ENCODE assay signal across 2 cellular contexts in the genomic region with DNA sequence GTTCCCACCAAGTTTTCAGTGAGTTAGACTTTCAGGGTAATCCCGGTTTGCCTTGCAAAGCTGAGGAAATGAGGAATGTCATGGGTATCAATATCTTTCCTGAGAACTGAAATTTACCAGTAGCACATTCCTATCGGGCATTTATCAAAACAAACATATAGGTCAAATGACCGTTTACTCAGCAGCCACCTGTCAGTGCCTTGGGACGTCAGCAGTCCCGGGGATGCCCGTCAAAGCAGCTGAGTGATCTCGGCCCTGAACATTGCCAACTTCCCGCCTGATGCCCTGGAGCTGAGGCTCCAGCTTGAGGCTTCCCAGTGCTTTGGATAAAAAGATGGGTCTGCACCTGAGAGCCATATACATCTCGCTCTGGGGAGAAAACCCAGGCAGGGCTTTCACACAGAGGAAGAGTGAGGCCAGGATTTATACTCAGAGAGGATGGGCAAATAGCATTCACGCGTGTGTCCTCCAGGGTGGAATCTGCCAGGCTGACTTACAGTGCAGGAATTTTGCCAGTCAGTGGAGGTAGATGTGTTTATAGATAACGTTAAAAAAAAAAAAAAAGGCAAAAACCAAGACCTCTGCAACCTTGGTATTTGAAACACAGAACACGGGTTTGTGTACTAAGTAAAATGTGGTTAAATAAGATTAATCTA.
TF ChIP-seq lines count a peak whose summit lies in the region.

No MANE protein-coding gene starts in this region.

TF ChIP-seq in A549, 52 proteins besides CTCF, POLR2A, EP300 and RAD21 (continued from another document):
- TF ChIP-seq JUN (IDR thresholded peaks at IDR 0.05), result peak in 1 of 2 experiments; percentile 36; a peak in 1 of 5 replicates

TF ChIP-seq in SK-N-SH, 30 proteins besides CTCF, POLR2A, EP300 and RAD21 (continued from another document):
- TF ChIP-seq, protein P1, sequence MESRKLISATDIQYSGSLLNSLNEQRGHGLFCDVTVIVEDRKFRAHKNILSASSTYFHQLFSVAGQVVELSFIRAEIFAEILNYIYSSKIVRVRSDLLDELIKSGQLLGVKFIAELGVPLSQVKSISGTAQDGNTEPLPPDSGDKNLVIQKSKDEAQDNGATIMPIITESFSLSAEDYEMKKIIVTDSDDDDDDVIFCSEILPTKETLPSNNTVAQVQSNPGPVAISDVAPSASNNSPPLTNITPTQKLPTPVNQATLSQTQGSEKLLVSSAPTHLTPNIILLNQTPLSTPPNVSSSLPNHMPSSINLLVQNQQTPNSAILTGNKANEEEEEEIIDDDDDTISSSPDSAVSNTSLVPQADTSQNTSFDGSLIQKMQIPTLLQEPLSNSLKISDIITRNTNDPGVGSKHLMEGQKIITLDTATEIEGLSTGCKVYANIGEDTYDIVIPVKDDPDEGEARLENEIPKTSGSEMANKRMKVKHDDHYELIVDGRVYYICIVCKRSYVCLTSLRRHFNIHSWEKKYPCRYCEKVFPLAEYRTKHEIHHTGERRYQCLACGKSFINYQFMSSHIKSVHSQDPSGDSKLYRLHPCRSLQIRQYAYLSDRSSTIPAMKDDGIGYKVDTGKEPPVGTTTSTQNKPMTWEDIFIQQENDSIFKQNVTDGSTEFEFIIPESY (IDR thresholded peaks at IDR 0.05; ENCODE audit: borderline replicate concordance, low read depth), result no peak
- TF ChIP-seq GATA2 (CRISPR knock-in tag; IDR thresholded peaks at IDR 0.05), result no peak
- no peak for TF ChIP-seq MEF2A (IDR thresholded peaks at IDR 0.05; ENCODE audit: borderline replicate concordance, low read depth)
- no peak for TF ChIP-seq FOXJ3 (CRISPR knock-in tag; IDR thresholded peaks at IDR 0.05)
- no peak for TF ChIP-seq EZH2phosphoT487 (IDR thresholded peaks at IDR 0.05; ENCODE audit: borderline replicate concordance, low read depth)
- TF ChIP-seq, protein P2, sequence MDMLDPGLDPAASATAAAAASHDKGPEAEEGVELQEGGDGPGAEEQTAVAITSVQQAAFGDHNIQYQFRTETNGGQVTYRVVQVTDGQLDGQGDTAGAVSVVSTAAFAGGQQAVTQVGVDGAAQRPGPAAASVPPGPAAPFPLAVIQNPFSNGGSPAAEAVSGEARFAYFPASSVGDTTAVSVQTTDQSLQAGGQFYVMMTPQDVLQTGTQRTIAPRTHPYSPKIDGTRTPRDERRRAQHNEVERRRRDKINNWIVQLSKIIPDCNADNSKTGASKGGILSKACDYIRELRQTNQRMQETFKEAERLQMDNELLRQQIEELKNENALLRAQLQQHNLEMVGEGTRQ (IDR thresholded peaks at IDR 0.05; ENCODE audit: borderline replicate concordance, low read depth, low read length), result no peak
- no peak for TF ChIP-seq FOSL2 (IDR thresholded peaks at IDR 0.05; ENCODE audit: borderline replicate concordance, low read depth)
- TF ChIP-seq, protein P3, sequence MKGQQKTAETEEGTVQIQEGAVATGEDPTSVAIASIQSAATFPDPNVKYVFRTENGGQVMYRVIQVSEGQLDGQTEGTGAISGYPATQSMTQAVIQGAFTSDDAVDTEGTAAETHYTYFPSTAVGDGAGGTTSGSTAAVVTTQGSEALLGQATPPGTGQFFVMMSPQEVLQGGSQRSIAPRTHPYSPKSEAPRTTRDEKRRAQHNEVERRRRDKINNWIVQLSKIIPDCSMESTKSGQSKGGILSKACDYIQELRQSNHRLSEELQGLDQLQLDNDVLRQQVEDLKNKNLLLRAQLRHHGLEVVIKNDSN (IDR thresholded peaks at IDR 0.05; ENCODE audit: borderline replicate concordance, low read depth), result no peak
- TF ChIP-seq RCOR1 (IDR thresholded peaks at IDR 0.05; ENCODE audit: low read length), result no peak
- no peak for TF ChIP-seq RXRA (IDR thresholded peaks at IDR 0.05; ENCODE audit: borderline replicate concordance, low read depth)
- TF ChIP-seq GABPA (IDR thresholded peaks at IDR 0.05; ENCODE audit: low read depth), result no peak
- no peak for TF ChIP-seq NFIC (IDR thresholded peaks at IDR 0.05; ENCODE audit: borderline replicate concordance)
- TF ChIP-seq, protein P4, sequence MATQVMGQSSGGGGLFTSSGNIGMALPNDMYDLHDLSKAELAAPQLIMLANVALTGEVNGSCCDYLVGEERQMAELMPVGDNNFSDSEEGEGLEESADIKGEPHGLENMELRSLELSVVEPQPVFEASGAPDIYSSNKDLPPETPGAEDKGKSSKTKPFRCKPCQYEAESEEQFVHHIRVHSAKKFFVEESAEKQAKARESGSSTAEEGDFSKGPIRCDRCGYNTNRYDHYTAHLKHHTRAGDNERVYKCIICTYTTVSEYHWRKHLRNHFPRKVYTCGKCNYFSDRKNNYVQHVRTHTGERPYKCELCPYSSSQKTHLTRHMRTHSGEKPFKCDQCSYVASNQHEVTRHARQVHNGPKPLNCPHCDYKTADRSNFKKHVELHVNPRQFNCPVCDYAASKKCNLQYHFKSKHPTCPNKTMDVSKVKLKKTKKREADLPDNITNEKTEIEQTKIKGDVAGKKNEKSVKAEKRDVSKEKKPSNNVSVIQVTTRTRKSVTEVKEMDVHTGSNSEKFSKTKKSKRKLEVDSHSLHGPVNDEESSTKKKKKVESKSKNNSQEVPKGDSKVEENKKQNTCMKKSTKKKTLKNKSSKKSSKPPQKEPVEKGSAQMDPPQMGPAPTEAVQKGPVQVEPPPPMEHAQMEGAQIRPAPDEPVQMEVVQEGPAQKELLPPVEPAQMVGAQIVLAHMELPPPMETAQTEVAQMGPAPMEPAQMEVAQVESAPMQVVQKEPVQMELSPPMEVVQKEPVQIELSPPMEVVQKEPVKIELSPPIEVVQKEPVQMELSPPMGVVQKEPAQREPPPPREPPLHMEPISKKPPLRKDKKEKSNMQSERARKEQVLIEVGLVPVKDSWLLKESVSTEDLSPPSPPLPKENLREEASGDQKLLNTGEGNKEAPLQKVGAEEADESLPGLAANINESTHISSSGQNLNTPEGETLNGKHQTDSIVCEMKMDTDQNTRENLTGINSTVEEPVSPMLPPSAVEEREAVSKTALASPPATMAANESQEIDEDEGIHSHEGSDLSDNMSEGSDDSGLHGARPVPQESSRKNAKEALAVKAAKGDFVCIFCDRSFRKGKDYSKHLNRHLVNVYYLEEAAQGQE (IDR thresholded peaks at IDR 0.05; ENCODE audit: low read depth, low read length), result no peak
- TF ChIP-seq YY1 (IDR thresholded peaks at IDR 0.05; ENCODE audit: low read depth), result no peak
- no peak for TF ChIP-seq POLR2AphosphoS5 (IDR thresholded peaks at IDR 0.05; ENCODE audit: low read depth, low read length)
